In genomic region chr18:35045121-35045520, GRCh38 we compare ENCODE assay signal across 9 cellular contexts. TPM values are rescaled to one million over a fixed set of nuclear protein-coding genes. Genes with fewer than 3 reads are reported as not detected.
A peak's percentile ranks its signal among the peaks of the same experiment; 100 is the strongest.
DNase-seq lines count a peak whose midpoint lies in the region; ATAC-seq, FAIRE-seq and TF ChIP-seq lines count a peak whose summit lies in the region.
"Had no signal": no experiment of that assay in that cellular context is flagged by ENCODE, and none has a peak within 500 bp of the region (broad histone marks: within the 10 kb centered on the region; RNA-seq: fewer than 3 reads in every experiment).

No MANE protein-coding gene starts in this region.

- FAIRE-seq in HepG2 (lab: Jason Lieb, UNC): no peak
- no peak for FAIRE-seq in H54 (lab: Jason Lieb, UNC)
- FAIRE-seq: bronchial epithelial cell had no signal

- ATAC-seq in HepG2: no peak
- ATAC-seq in right lobe of liver: no peak

- H3K4me2 ChIP-seq in HepG2 (ENCODE audit: low read depth, low read length): 0 out of 2 replicates have a peak overlapping the region, but pooled peaks have one; percentile 6

- no peak for TF ChIP-seq POLR2A in HepG2 (IDR thresholded peaks at IDR 0.05; ENCODE audit: insufficient read depth in 1 of 2, low read depth in 2 of 2, low read length in 2 of 2)
- no peak for TF ChIP-seq POLR2A in right lobe of liver (IDR thresholded peaks at IDR 0.05)
- no peak for TF ChIP-seq POLR2A in H54 (IDR thresholded peaks at IDR 0.05; ENCODE audit: low read depth, low read length)

- no peak for DNase-seq in HepG2 (ENCODE audit: low spot score)
- no peak for DNase-seq in right lobe of liver
- peak; percentile 74 for DNase-seq in NCI-H82 (lab: John Stamatoyannopoulos, UW)
- DNase-seq in fibroblast of peridontal ligament (ENCODE audit: extremely low read depth): peak; percentile 44
- DNase-seq in H54 (ENCODE audit: insufficient read length, low spot score): no peak
- DNase-seq in NOMO-1 (lab: John Stamatoyannopoulos, UW; ENCODE audit: unreplicated experiment in 2 of 2): no peak
- no peak for DNase-seq in RPMI8226
- no peak for DNase-seq in islet precursor cell

- CTCF ChIA-PET in HepG2 (lab: Yijun Ruan, JAX; ENCODE audit: low intra/inter-chr PET ratio, low total read pairs): no interaction called here

- no peak overlapping the region for H3K9ac ChIP-seq in HepG2 (ENCODE audit: insufficient read depth, low read depth, low read length)

- H3K27ac ChIP-seq in HepG2 (ENCODE audit: extremely low read length, insufficient read depth, low read length): no peak overlapping the region
- H3K27ac ChIP-seq in right lobe of liver: no peak overlapping the region

- no peaks in the 10 kb centered on the region for H3K27me3 ChIP-seq in HepG2 (ENCODE audit: control insufficient read depth in 1 of 2, insufficient read depth in 2 of 2, low read length in 2 of 2)
- H3K27me3 ChIP-seq in right lobe of liver: no peaks in the 10 kb centered on the region

- in situ Hi-C loops in HepG2 (cut with HindIII; ENCODE audit: extremely low pct_ligation_motif_present, low pct_unique_long_range_greater_than_20kb): no loop called here

- H4K20me1 ChIP-seq in HepG2 (ENCODE audit: insufficient read depth, low read length): peaks cover 15% of the 10 kb centered on the region

- H3K36me3 ChIP-seq in HepG2 (replicated peaks in 1 of 2; ENCODE audit: control insufficient read depth in 1 of 2, insufficient read depth in 2 of 2, low read length in 2 of 2) (0 out of 5 replicates have a peak, but pooled peaks cover 0 to 3% of the 10 kb centered on the region in 2 experiments), right lobe of liver (no peaks in the 10 kb centered on the region)

- H3K9me3 ChIP-seq in HepG2 (ENCODE audit: low read length): no peaks in the 10 kb centered on the region
- H3K9me3 ChIP-seq in right lobe of liver: no peaks in the 10 kb centered on the region

- intact Hi-C loops in HepG2 (cut with micrococcal nuclease; ENCODE audit: unreplicated experiment) (loop anchor here (10.0 kb wide), 2 partner anchors 100 to 130 kb away; no protein-coding TSS in a partner anchor), right lobe of liver (cut with DNase I) (no loop called here)

- no TSS peak for BruUV-seq in HepG2 (replicated peaks; lab: Mats Ljungman, UMichigan)

- WGBS in HepG2 (ENCODE audit: low lambda C conversion rate): over 99% methylated on average over 4 of the region's 4 CpGs
- 56% methylated on average over 4 of the region's 4 CpGs for WGBS in right lobe of liver (ENCODE audit: insufficient coverage, low coverage, low lambda C conversion rate, missing lambda C conversion rate)

- no peak for TF ChIP-seq CTCF in HepG2 (CRISPR knock-in tag; IDR thresholded peaks at IDR 0.05)
- TF ChIP-seq CTCF in right lobe of liver (IDR thresholded peaks at IDR 0.05): no peak

- POLR2A ChIA-PET in HepG2 (lab: Yijun Ruan, JAX): no interaction called here

- H3K4me1 ChIP-seq in HepG2 (ENCODE audit: insufficient read depth, low read length) (peaks cover 70% of the 10 kb centered on the region), right lobe of liver (peaks cover 0 to 23% (median 8%) of the 10 kb centered on the region in 4 donors)

- H2AFZ ChIP-seq in HepG2 (ENCODE audit: low read length): no peak overlapping the region

- TF ChIP-seq RAD21 in HepG2 (CRISPR knock-in tag; IDR thresholded peaks at IDR 0.05): no peak

- TF ChIP-seq EP300 in HepG2 (IDR thresholded peaks at IDR 0.05; ENCODE audit: low read depth in 2 of 2, low read length in 2 of 2) (no peak), HepG2 (CRISPR knock-in tag; IDR thresholded peaks at IDR 0.05; ENCODE audit: borderline replicate concordance) (no peak)

- peaks cover 84% of the 10 kb centered on the region for H3K79me2 ChIP-seq in HepG2 (ENCODE audit: insufficient read depth, low read length)

- H3K4me3 ChIP-seq in HepG2 (replicated peaks in 1 of 3; ENCODE audit: insufficient read depth in 1 of 3, low read depth in 2 of 3, low read length in 3 of 3) (no peak overlapping the region), right lobe of liver (no peak overlapping the region)

TF ChIP-seq in HepG2, 621 proteins besides CTCF, POLR2A, EP300 and RAD21:
- TF ChIP-seq ZNF296 (CRISPR knock-in tag; conservative IDR thresholded peaks at IDR 0.05): no peak
- TF ChIP-seq, protein P1, sequence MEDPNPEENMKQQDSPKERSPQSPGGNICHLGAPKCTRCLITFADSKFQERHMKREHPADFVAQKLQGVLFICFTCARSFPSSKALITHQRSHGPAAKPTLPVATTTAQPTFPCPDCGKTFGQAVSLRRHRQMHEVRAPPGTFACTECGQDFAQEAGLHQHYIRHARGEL (CRISPR knock-in tag; IDR thresholded peaks at IDR 0.05): no peak

RNA-seq across cellular contexts. Expression of gene MAPRE2, which starts 3.9 kb away (rescaled TPM):
- total RNA-seq in HepG2 (2016; rRNA removed; fragmentation: Illumina TruSeq; extraction: Trizol): 34.5 and 59.9 TPM in 2 replicates
- 3.2 and 3.3 TPM in 2 replicates for total RNA-seq in HepG2 (2016; cell fraction: cytosol; rRNA removed; fragmentation: Illumina TruSeq; extraction: Trizol; ENCODE audit: low read depth)
- total RNA-seq in HepG2 (2016; cell fraction: insoluble cytoplasmic fraction; rRNA removed; fragmentation: Illumina TruSeq; extraction: Trizol): 28.5 and 57.7 TPM in 2 replicates
- total RNA-seq in HepG2 (2016; cell fraction: membrane; rRNA removed; fragmentation: Illumina TruSeq; extraction: Trizol): 11.0 and 11.4 TPM in 2 replicates
- total RNA-seq in HepG2 (2016; cell fraction: nucleus; rRNA removed; fragmentation: Illumina TruSeq; extraction: Trizol): 35.9 and 36.8 TPM in 2 replicates
- polyA plus RNA-seq in HepG2 (2011; rRNA removed): 45.9 and 67.9 TPM in 2 replicates
- polyA plus RNA-seq in HepG2 (2011; cell fraction: cytosol; rRNA removed): 44.7 and 50.7 TPM in 2 replicates
- 22.5 and 24.0 TPM in 2 replicates for polyA plus RNA-seq in HepG2 (2011; cell fraction: nucleus; rRNA removed)
- 38.3 and 53.1 TPM in 2 replicates for polyA plus RNA-seq in HepG2 (2012)
- 2.5 and 2.7 TPM in 2 replicates for polyA plus RNA-seq in HepG2 (2016; cell fraction: cytosol; fragmentation: Illumina TruSeq; extraction: Trizol; ENCODE audit: low read depth)
- polyA plus RNA-seq in HepG2 (2016; cell fraction: insoluble cytoplasmic fraction; fragmentation: Illumina TruSeq; extraction: Trizol; ENCODE audit: low read depth): 79.4 and 84.4 TPM in 2 replicates
- 9.2 and 9.5 TPM in 2 replicates for polyA plus RNA-seq in HepG2 (2016; cell fraction: membrane; fragmentation: Illumina TruSeq; extraction: Trizol; ENCODE audit: low read depth)
- 23.3 and 29.2 TPM in 2 replicates for polyA plus RNA-seq in HepG2 (2016; cell fraction: nucleus; fragmentation: Illumina TruSeq; extraction: Trizol; ENCODE audit: insufficient read depth, low read depth)
- polyA minus RNA-seq in HepG2 (2011; rRNA and poly(A)+ RNA removed; ENCODE audit: low replicate concordance): 44.6 and 79.7 TPM in 2 replicates
- polyA minus RNA-seq in HepG2 (2011; cell fraction: cytosol; rRNA and poly(A)+ RNA removed): 60.2 and 76.8 TPM in 2 replicates
- 83.6 and 91.6 TPM in 2 replicates for polyA minus RNA-seq in HepG2 (2011; cell fraction: nucleus; rRNA and poly(A)+ RNA removed)
- 10 to 100 TPM; 17.0 to 25.9 (median 21.5) TPM for total RNA-seq in right lobe of liver

Comparison
In these comparisons a context has a peak if more than half of its experiments do, and no peak if none do; other contexts are left out.
1. DNase-seq: peak in NCI-H82 (single experiment) and fibroblast of peridontal ligament (single experiment); none in HepG2 (single experiment), right lobe of liver (0 of 3), H54 (single experiment), NOMO-1 (0 of 2), RPMI8226 (single experiment) and islet precursor cell (single experiment).